ENCODE assay signal across 1 cellular context in the genomic region with DNA sequence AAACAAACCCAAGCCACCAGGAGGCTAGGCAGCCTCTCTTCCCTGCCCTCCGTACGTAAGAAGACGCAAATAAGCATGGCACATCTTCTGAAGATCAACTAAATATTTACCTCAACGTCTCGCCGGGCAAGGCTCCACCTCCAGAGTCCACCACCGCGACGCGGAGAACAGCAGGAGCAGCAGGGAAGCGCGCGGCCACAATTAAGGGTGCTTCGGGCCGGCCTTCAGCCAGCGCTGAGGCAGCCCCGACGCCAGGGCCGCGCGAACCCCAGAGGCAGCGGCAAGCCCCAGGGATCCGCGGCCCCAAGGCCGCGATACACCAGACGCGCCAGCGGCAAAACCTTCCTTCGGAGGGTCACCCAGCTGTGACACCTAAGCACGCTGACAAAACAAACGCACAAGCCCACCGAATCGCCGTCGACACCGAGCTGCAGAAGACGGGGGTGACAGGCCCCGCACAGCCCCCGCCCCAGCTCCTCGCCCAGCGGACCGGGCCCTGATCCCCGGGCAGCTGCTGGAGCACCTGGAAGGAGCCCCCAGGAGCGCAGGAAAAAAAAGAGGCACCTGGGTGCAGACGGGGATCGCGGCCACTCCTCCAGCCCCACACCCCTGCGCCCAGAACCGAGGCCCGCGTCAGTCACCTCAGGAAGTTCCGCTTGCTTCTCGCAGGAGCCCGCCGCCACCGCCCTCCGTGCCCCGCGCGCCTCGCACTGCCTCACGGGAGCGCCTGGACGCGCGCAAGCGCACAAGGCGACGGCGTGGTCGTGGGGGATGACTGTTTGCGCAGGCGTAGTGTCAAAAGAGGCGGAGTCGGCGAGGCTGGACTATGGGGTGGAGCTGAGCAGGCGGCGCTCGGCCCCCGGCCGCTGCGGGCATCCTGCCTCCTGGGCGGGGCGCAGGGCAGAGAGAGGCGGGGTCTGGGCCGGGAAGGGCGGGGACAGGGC.
TF ChIP-seq lines count a peak whose summit lies in the region.

A gene with protein sequence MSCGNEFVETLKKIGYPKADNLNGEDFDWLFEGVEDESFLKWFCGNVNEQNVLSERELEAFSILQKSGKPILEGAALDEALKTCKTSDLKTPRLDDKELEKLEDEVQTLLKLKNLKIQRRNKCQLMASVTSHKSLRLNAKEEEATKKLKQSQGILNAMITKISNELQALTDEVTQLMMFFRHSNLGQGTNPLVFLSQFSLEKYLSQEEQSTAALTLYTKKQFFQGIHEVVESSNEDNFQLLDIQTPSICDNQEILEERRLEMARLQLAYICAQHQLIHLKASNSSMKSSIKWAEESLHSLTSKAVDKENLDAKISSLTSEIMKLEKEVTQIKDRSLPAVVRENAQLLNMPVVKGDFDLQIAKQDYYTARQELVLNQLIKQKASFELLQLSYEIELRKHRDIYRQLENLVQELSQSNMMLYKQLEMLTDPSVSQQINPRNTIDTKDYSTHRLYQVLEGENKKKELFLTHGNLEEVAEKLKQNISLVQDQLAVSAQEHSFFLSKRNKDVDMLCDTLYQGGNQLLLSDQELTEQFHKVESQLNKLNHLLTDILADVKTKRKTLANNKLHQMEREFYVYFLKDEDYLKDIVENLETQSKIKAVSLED (minus strand): TSS at position 712 of the 944 bp plus-strand sequence. CDS start 1,175 bp downstream, outside the sequence.
A gene (minus strand): TSS at position 712 of the 944 bp plus-strand sequence. CDS start 12,890 bp downstream, outside the sequence.

TF ChIP-seq in endothelial cell of umbilical vein, 7 proteins besides CTCF, POLR2A, EP300 and RAD21:
- TF ChIP-seq GATA2 (IDR thresholded peaks at IDR 0.05; ENCODE audit: insufficient read depth, insufficient read length, low read depth, low read length) = no peak
- TF ChIP-seq POLR2AphosphoS5 (IDR thresholded peaks at IDR 0.05; ENCODE audit: insufficient read depth, low read depth, low read length) = peak; percentile 81
- TF ChIP-seq, protein P1, sequence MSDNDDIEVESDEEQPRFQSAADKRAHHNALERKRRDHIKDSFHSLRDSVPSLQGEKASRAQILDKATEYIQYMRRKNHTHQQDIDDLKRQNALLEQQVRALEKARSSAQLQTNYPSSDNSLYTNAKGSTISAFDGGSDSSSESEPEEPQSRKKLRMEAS (IDR thresholded peaks at IDR 0.05; ENCODE audit: insufficient read depth, insufficient read length) = no peak
- no peak for TF ChIP-seq JUN (IDR thresholded peaks at IDR 0.05; ENCODE audit: borderline replicate concordance, insufficient read depth, insufficient read length, low read depth)
- no peak for TF ChIP-seq MYC (IDR thresholded peaks at IDR 0.05; ENCODE audit: low read depth, low read length)
